ENCODE assay signal across 8 cellular contexts in the genomic region with DNA sequence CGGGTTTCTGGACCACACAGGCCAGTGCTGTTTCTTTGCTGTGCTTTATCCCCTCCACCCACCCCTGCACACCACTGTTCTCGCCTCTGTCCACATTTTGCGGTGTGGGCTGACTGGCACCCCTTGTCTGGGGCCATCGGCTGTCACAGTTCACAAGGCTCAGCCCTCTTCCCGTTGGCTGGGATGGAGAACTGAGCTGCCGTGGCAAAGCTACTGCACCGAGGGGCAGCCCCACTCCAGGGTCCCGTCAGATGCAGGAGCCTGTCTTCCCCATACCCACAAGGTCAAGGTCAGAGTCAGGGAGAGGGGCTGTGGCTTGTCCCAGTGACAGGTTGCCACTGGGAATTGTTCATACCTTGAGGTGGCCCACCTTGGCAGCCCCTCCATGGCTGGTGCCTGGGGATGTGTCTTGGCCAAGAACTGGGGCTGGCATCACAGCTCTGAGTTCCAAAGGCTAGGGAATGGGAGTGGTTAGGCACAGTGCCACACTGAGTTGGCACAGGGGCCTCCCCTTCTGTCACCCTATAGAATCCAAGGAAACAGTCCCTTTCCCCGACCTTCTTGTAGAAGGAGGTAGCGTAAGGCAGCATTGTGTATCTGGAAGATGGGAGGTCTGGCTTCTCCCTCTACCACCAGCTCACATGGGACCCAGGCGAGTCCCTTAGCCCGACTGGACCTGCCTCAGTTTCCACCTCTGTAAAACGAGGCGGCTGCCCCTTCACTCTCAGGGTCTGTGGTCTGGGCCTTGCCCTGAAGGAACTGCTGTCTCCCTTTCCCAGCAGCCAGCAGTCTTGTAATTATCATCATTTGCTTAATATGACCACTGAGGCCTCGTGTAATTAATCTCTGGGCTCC. TPM values are rescaled to one million over a fixed set of nuclear protein-coding genes. Genes with fewer than 3 reads are reported as not detected.
DNase-seq lines count a peak whose midpoint lies in the region; ATAC-seq and TF ChIP-seq lines count a peak whose summit lies in the region.

No MANE protein-coding gene starts in this region.

- H3K18ac ChIP-seq in mesendoderm (ENCODE audit: low read length), result peak overlapping the region; percentile 28

- H3K27me3 Mint-ChIP-seq in MCF 10A (ENCODE audit: insufficient read depth, unreplicated experiment), result no peaks in the 10 kb centered on the region

- no peak for ATAC-seq in aorta (ENCODE audit: low FRiP score)

- H3K9me3 ChIP-seq in mammary epithelial cell (replicated peaks; ENCODE audit: insufficient read depth, low read length) (no peaks in the 10 kb centered on the region), aorta (ENCODE audit: control insufficient read depth, low read length) (no peaks in the 10 kb centered on the region)

- H3K4me1 ChIP-seq in mammary epithelial cell (ENCODE audit: insufficient read depth, low read length) (peaks cover 36% of the 10 kb centered on the region), mesendoderm (ENCODE audit: control insufficient read depth, low read depth, low read length) (peaks cover 23% of the 10 kb centered on the region), aorta (ENCODE audit: control insufficient read depth in 1 of 2, insufficient read depth in 2 of 2, low read length in 2 of 2) (no peaks in the 10 kb centered on the region)

- peak overlapping the region; percentile 66 for H3K23ac ChIP-seq in mesendoderm (ENCODE audit: low read length)

- CTCF ChIA-PET in MCF 10A (lab: Yijun Ruan, JAX) (interaction anchor here (0.7 to 2.7 kb wide), 4 partner anchors 8 to 1008 kb away, joined by 4 to 10 read pairs (median 6); no protein-coding TSS in a partner anchor), mammary epithelial cell (lab: Charles Lee; ENCODE audit: low non-redundant PET) (no interaction called here)

- H3K4me1 Mint-ChIP-seq in MCF 10A (ENCODE audit: insufficient read depth, unreplicated experiment), result peaks cover 14% of the 10 kb centered on the region

- peak overlapping the region; percentile 87 for H3K27ac Mint-ChIP-seq in MCF 10A (ENCODE audit: low read depth, unreplicated experiment)

- H3K4me3 ChIP-seq in mammary epithelial cell (replicated peaks in 1 of 3; ENCODE audit: insufficient read depth in 1 of 3, low read depth in 2 of 3, low read length in 3 of 3), result no peak overlapping the region
- H3K4me3 ChIP-seq in mesendoderm (ENCODE audit: low read length), result no peak overlapping the region
- H3K4me3 ChIP-seq in aorta (ENCODE audit: low read length in 2 of 2), result no peak overlapping the region

- DNase-seq in MCF 10A (ENCODE audit: unreplicated experiment), result no peak
- no peak for DNase-seq in mammary epithelial cell
- DNase-seq in caudate nucleus (lab: John Stamatoyannopoulos, UW), result peak in 1 of 61 donors; percentile 82
- no peak for DNase-seq in mesendoderm
- DNase-seq in aorta, result peak; percentile 66 to 80
- DNase-seq in hypothalamus (lab: John Stamatoyannopoulos, UW), result no peak
- DNase-seq in OCI-M1 (lab: John Stamatoyannopoulos, UW), result no peak
- no peak for DNase-seq in NAMALWA (ENCODE audit: low spot score)

- H2BK120ac ChIP-seq in mesendoderm (ENCODE audit: low read depth, low read length), result no peak overlapping the region

- H3K56ac ChIP-seq in mesendoderm (ENCODE audit: low read length), result peak overlapping the region; percentile 87

- H3K9ac ChIP-seq in mammary epithelial cell (ENCODE audit: insufficient read depth, low read length) (no peak overlapping the region), mesendoderm (ENCODE audit: low read length) (peak overlapping the region; percentile 70)

- no peak overlapping the region for H2BK15ac ChIP-seq in mesendoderm (replicated peaks; ENCODE audit: low read depth)

- peaks cover 78% of the 10 kb centered on the region for H3K79me2 ChIP-seq in mammary epithelial cell (ENCODE audit: insufficient read depth, low read length)
- H3K79me2 ChIP-seq in mesendoderm (ENCODE audit: control insufficient read depth, insufficient read depth, low read length), result peaks cover 62% of the 10 kb centered on the region

- TF ChIP-seq CTCF in MCF 10A (IDR thresholded peaks at IDR 0.05; ENCODE audit: unreplicated experiment) (no peak), mammary epithelial cell (conservative IDR thresholded peaks at IDR 0.05 in 1 of 2, IDR thresholded peaks at IDR 0.05 in 1 of 2; ENCODE audit: extremely low read depth in 1 of 2, insufficient read depth in 1 of 2, low read depth in 1 of 2, low read length in 2 of 2) (no peak)

- H3K36me3 ChIP-seq in mammary epithelial cell (ENCODE audit: insufficient read depth, low read length), result peaks cover 2% of the 10 kb centered on the region
- peaks cover 3% of the 10 kb centered on the region for H3K36me3 ChIP-seq in mesendoderm (ENCODE audit: control insufficient read depth, insufficient read depth, low read length)
- no peaks in the 10 kb centered on the region for H3K36me3 ChIP-seq in aorta (ENCODE audit: control insufficient read depth in 1 of 2, insufficient read depth in 2 of 2, low read length in 1 of 2)

- dilution Hi-C loops in mammary epithelial cell (cut with HindIII; ENCODE audit: low sequenced_read_pairs), result loop anchor here (5.0 kb wide), 1 partner anchor 48 kb away; no protein-coding TSS in a partner anchor

- no peaks in the 10 kb centered on the region for H3K9me3 Mint-ChIP-seq in MCF 10A (ENCODE audit: unreplicated experiment)

- intact Hi-C loops in MCF 10A (cut with micrococcal nuclease) (no loop called here), mammary epithelial cell (cut with micrococcal nuclease) (no loop called here), aorta (cut with DNase I) (no loop called here)

- peaks cover 53% of the 10 kb centered on the region for H3K79me1 ChIP-seq in mesendoderm (ENCODE audit: low read length)

- peak overlapping the region; percentile 57 for H2AK5ac ChIP-seq in mesendoderm (ENCODE audit: low read length)

- H4K20me1 ChIP-seq in mammary epithelial cell (ENCODE audit: insufficient read depth, low read length), result no peaks in the 10 kb centered on the region

- no peak overlapping the region for H3K4me2 ChIP-seq in mammary epithelial cell (ENCODE audit: insufficient read depth, low read depth, low read length)
- peak overlapping the region; percentile 28 for H3K4me2 ChIP-seq in mesendoderm (ENCODE audit: low read length)

- H4K5ac ChIP-seq in mesendoderm (ENCODE audit: low read length), result no peak overlapping the region

- in situ Hi-C loops in mammary epithelial cell (cut with MboI; ENCODE audit: low sequenced_read_pairs in 2 of 2), result loop anchor here in 1 of 2 donors (10.0 kb wide), 1 partner anchor 115 kb away; no protein-coding TSS in a partner anchor

- 58% methylated on average over 14 of the region's 15 CpGs for WGBS in mammary epithelial cell (ENCODE audit: low coverage, missing lambda C conversion rate)
- WGBS in mesendoderm (ENCODE audit: extremely low coverage, insufficient coverage, low lambda C conversion rate), result no CpG with 5 or more reads among the region's 15 CpGs
- 29% methylated on average over 15 of the region's 15 CpGs for whole genome bisulfite sequencing in aorta, 2 donors

- H2BK5ac ChIP-seq in mesendoderm (ENCODE audit: low read length), result peak overlapping the region; percentile 46

- no peaks in the 10 kb centered on the region for H3K27me3 ChIP-seq in mammary epithelial cell (ENCODE audit: insufficient read depth, low read length)
- H3K27me3 ChIP-seq in mesendoderm (ENCODE audit: insufficient read depth, low read length, poor library complexity), result no peaks in the 10 kb centered on the region
- H3K27me3 ChIP-seq in aorta (ENCODE audit: control insufficient read depth in 1 of 2, insufficient read depth in 2 of 2, low read length in 1 of 2), result no peaks in the 10 kb centered on the region

- no peak overlapping the region for H4K8ac ChIP-seq in mesendoderm (ENCODE audit: low read depth, low read length)

- H3K36me3 Mint-ChIP-seq in MCF 10A (ENCODE audit: insufficient read depth, unreplicated experiment), result peaks cover 6% of the 10 kb centered on the region

- no peak overlapping the region for H3K4me3 Mint-ChIP-seq in MCF 10A (ENCODE audit: unreplicated experiment)

- no TSS peak for BruUV-seq in MCF 10A (replicated peaks; lab: Mats Ljungman, UMichigan)
- no TSS peak for BruUV-seq in mammary epithelial cell (replicated peaks; lab: Mats Ljungman, UMichigan)

- no peak overlapping the region for H3K4ac ChIP-seq in mesendoderm (ENCODE audit: low read depth, low read length)

- H3K27ac ChIP-seq in mammary epithelial cell (ENCODE audit: insufficient read depth, low read depth, low read length) (no peak overlapping the region), caudate nucleus (ENCODE audit: low read depth, low read length) (peak overlapping the region; percentile 80), mesendoderm (ENCODE audit: low read depth, low read length) (peak overlapping the region; percentile 78), aorta (ENCODE audit: low read depth in 1 of 2, low read length in 2 of 2) (peak overlapping the region in 1 of 2 donors; percentile 23)

- no peak overlapping the region for H2AFZ ChIP-seq in mammary epithelial cell (ENCODE audit: low read depth, low read length)

- POLR2A ChIA-PET in MCF 10A (lab: Yijun Ruan, JAX), result interaction anchor here (1.1 to 1.5 kb wide), 2 partner anchors 8 to 48 kb away, joined by 3 to 4 read pairs; no protein-coding TSS in a partner anchor

RNA-seq across cellular contexts. Expression of a gene that starts 3.4 kb away (rescaled TPM):
- total RNA-seq in MCF 10A (2022) (48.1 and 50.1 TPM in 2 replicates), mammary epithelial cell (10 to 100 TPM; 31.7 to 55.4 TPM), aorta (10 to 100 TPM; 53.8 to 77.6 TPM)
- polyA plus RNA-seq in mammary epithelial cell (37.8 TPM), aorta (10 to 100 TPM; 29.3 to 53.6 TPM)
- polyA minus RNA-seq in mammary epithelial cell, result 81.3 TPM
- 30.4 TPM for polyA plus RNA-seq in mesendoderm (2013, experiment 1 of 2)
- 30.6 TPM for polyA plus RNA-seq in mesendoderm (2013, experiment 2 of 2)

RNA-seq across cellular contexts. Expression of a gene that starts 19.5 kb away (rescaled TPM):
- total RNA-seq in MCF 10A (2022), result 39.7 and 46.2 TPM in 2 replicates
- total RNA-seq in mammary epithelial cell, result 10 to 100 TPM; 25.7 to 56.7 TPM
- 29.0 TPM for polyA plus RNA-seq in mammary epithelial cell
- polyA minus RNA-seq in mammary epithelial cell, result 34.7 TPM
- polyA plus RNA-seq in mesendoderm (2013, experiment 1 of 2), result 11.0 TPM
- 12.5 TPM for polyA plus RNA-seq in mesendoderm (2013, experiment 2 of 2)
- 10 to 100 TPM; 43.2 to 96.1 TPM for total RNA-seq in aorta
- 100 to 1,000 TPM in 1 of 2 donors, 10 to 100 TPM in 1; 16.8 to 100 TPM for polyA plus RNA-seq in aorta

RNA-seq across cellular contexts. Expression of a gene that starts 33.7 kb away (rescaled TPM):
- total RNA-seq in MCF 10A (2022) (31.7 and 38.0 TPM in 2 replicates), mammary epithelial cell (10 to 100 TPM; 47.0 to 86.9 TPM), aorta (10 to 100 TPM; 27.3 to 37.0 TPM)
- polyA plus RNA-seq in mammary epithelial cell (34.8 TPM), aorta (10 to 100 TPM; 13.3 to 24.1 TPM)
- 21.2 TPM for polyA minus RNA-seq in mammary epithelial cell
- polyA plus RNA-seq in mesendoderm (2013, experiment 1 of 2), result 27.4 TPM
- polyA plus RNA-seq in mesendoderm (2013, experiment 2 of 2), result 28.5 TPM

Comparison
In these comparisons a context has a peak if more than half of its experiments do, and no peak if none do; other contexts are left out.
1. DNase-seq: peak in aorta (2 of 2); none in MCF 10A (single experiment), mammary epithelial cell (single experiment), mesendoderm (single experiment), hypothalamus (0 of 51), OCI-M1 (single experiment) and NAMALWA (single experiment).